ENCODE assay signal across 9 cellular contexts in the genomic region with DNA sequence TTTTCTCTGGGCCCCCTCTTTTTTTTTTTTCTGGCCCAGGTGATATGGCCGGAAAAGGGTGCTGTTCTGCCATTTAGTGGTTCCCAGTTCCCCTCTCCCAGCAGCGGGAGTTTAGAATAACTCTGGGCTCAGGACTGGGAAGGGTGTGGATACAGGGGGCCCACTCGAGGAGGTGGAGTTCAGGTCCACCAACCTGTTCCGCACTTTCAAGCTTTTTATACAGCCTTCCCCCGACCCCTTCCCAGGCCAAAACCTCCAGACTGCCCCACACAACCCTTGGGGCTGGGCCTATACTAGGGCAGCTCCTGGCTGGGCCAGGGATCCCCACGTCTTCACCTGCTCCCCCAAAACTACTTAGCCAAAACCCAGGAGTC. TPM values are rescaled to one million over a fixed set of nuclear protein-coding genes. Genes with fewer than 3 reads are reported as not detected.
A peak's percentile ranks its signal among the peaks of the same experiment; 100 is the strongest.
DNase-seq lines count a peak whose midpoint lies in the region; TF ChIP-seq lines count a peak whose summit lies in the region.
"Had no signal": no experiment of that assay in that cellular context is flagged by ENCODE, and none has a peak within 500 bp of the region (broad histone marks: within the 10 kb centered on the region; RNA-seq: fewer than 3 reads in every experiment).

No MANE protein-coding gene starts in this region.

- H3K36me3 ChIP-seq in KOPT-K1 (ENCODE audit: insufficient read depth, low read length) (no peaks in the 10 kb centered on the region), muscle layer of duodenum (ENCODE audit: control insufficient read depth in 1 of 2, insufficient read depth in 2 of 2, low read length in 2 of 2) (no peaks in the 10 kb centered on the region)

- H3K9me3 ChIP-seq in AG04450 (ENCODE audit: control insufficient read depth, insufficient read depth, low read length), result no peaks in the 10 kb centered on the region; the same call in 1 of the 2 replicates
- no peaks in the 10 kb centered on the region for H3K9me3 ChIP-seq in KOPT-K1 (ENCODE audit: insufficient read depth, low read length, poor library complexity, severe bottlenecking)
- H3K9me3 ChIP-seq in muscle layer of duodenum (ENCODE audit: control insufficient read depth in 1 of 2, low read length in 2 of 2), result no peaks in the 10 kb centered on the region

- peaks cover 0 to 26% of the 10 kb centered on the region in 2 donors for H3K4me1 ChIP-seq in muscle layer of duodenum (ENCODE audit: control insufficient read depth in 1 of 2, insufficient read depth in 2 of 2, low read length in 2 of 2)

- POLR2A ChIA-PET in AG04450 (lab: Yijun Ruan, JAX), result no interaction called here

- DNase-seq in AG04450 (ENCODE audit: low read depth, low spot score) (no peak), choroid plexus epithelial cell (ENCODE audit: low read depth) (no peak), NCI-H526 (lab: John Stamatoyannopoulos, UW) (no peak), OCI-M1 (lab: John Stamatoyannopoulos, UW) (no peak), medulla oblongata (ENCODE audit: extremely low spot score) (no peak), NCI-H1694 treated with DMSO at 0.1 percent for 48 hours (lab: John Stamatoyannopoulos, UW) (no peak)
- DNase-seq: NCI-H187 had no signal

- H3K4me3 ChIP-seq in AG04450 (ENCODE audit: low read depth, low read length) (peak overlapping the region; percentile 91), choroid plexus epithelial cell (ENCODE audit: low read depth, low read length) (peak overlapping the region; percentile 74), muscle layer of duodenum (ENCODE audit: low read depth in 1 of 2, low read length in 2 of 2) (peak overlapping the region; percentile 48 to 77)

- H3K27me3 ChIP-seq in AG04450 (ENCODE audit: control insufficient read depth, insufficient read depth, low read length), result no peaks in the 10 kb centered on the region
- H3K27me3 ChIP-seq in muscle layer of duodenum (ENCODE audit: low read depth, low read length), result peaks cover 9% of the 10 kb centered on the region

- TF ChIP-seq CTCF in AG04450 (IDR thresholded peaks at IDR 0.05; ENCODE audit: low read depth, low read length) (no peak), choroid plexus epithelial cell (conservative IDR thresholded peaks at IDR 0.05; ENCODE audit: low read depth, low read length) (no peak)

- H3K27ac ChIP-seq in AG04450 (ENCODE audit: low read depth, low read length) (peak overlapping the region; percentile 82), KOPT-K1 (ENCODE audit: low read depth, low read length, poor library complexity, severe bottlenecking) (peak overlapping the region; percentile 65), muscle layer of duodenum (ENCODE audit: low read length) (no peak overlapping the region)

- CTCF ChIA-PET in AG04450 (lab: Charles Lee), result interaction anchor here (0.8 to 3.3 kb wide), 11 partner anchors 8 to 154 kb away, joined by 3 to 21 read pairs (median 8); a partner anchor contains a TSS

RNA-seq across cellular contexts. Expression of a gene that starts 0.4 kb away (rescaled TPM):
- polyA plus RNA-seq in AG04450 (2011; rRNA removed), result 4.2 and 5.4 TPM in 2 replicates
- 4.5 and 5.0 TPM in 2 replicates for polyA minus RNA-seq in AG04450 (2011; rRNA and poly(A)+ RNA removed)

RNA-seq across cellular contexts. Expression of a gene that starts 25.1 kb away (rescaled TPM):
- polyA plus RNA-seq in AG04450 (2011; rRNA removed), result 2.7 and 3.3 TPM in 2 replicates
- 1.5 and 2.4 TPM in 2 replicates for polyA minus RNA-seq in AG04450 (2011; rRNA and poly(A)+ RNA removed)
